ENCODE assay signal across 9 cellular contexts in the genomic region with DNA sequence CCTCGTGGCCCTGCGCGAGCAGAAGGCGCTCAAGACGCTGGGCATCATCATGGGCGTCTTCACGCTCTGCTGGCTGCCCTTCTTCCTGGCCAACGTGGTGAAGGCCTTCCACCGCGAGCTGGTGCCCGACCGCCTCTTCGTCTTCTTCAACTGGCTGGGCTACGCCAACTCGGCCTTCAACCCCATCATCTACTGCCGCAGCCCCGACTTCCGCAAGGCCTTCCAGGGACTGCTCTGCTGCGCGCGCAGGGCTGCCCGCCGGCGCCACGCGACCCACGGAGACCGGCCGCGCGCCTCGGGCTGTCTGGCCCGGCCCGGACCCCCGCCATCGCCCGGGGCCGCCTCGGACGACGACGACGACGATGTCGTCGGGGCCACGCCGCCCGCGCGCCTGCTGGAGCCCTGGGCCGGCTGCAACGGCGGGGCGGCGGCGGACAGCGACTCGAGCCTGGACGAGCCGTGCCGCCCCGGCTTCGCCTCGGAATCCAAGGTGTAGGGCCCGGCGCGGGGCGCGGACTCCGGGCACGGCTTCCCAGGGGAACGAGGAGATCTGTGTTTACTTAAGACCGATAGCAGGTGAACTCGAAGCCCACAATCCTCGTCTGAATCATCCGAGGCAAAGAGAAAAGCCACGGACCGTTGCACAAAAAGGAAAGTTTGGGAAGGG. TPM values are rescaled to one million over a fixed set of nuclear protein-coding genes. Genes with fewer than 3 reads are reported as not detected.
DNase-seq lines count a peak whose midpoint lies in the region; TF ChIP-seq lines count a peak whose summit lies in the region.
"Had no signal": no experiment of that assay in that cellular context is flagged by ENCODE, and none has a peak within 500 bp of the region (broad histone marks: within the 10 kb centered on the region; RNA-seq: fewer than 3 reads in every experiment).

No MANE protein-coding gene starts in this region.

- H3K79me2 ChIP-seq in fibroblast of lung (ENCODE audit: control insufficient read depth, insufficient read depth, low read length) (no peaks in the 10 kb centered on the region), trophoblast cell (ENCODE audit: control insufficient read depth, insufficient read depth, low read length, poor library complexity) (no peaks in the 10 kb centered on the region)

- H3K14ac ChIP-seq in trophoblast cell (ENCODE audit: low read length): no peak overlapping the region

- H3K4me3 ChIP-seq in fibroblast of lung (replicated peaks in 1 of 4; ENCODE audit: control extremely low read depth in 1 of 4, insufficient read depth in 1 of 4, low read depth in 3 of 4, low read length in 4 of 4) (no peak overlapping the region), trophoblast cell (ENCODE audit: low read depth, low read length) (peak overlapping the region; percentile 2)

- H3K4ac ChIP-seq in trophoblast cell (ENCODE audit: low read depth, low read length): no peak overlapping the region

- H3K4me1 ChIP-seq in fibroblast of lung (ENCODE audit: control insufficient read depth, extremely low read depth, insufficient read depth, low read length) (no peaks in the 10 kb centered on the region), trophoblast cell (ENCODE audit: control insufficient read depth in 1 of 2, insufficient read depth in 2 of 2, low read length in 2 of 2) (peaks cover 9 to 20% of the 10 kb centered on the region in 2 experiments)

- no peak overlapping the region for H2BK120ac ChIP-seq in trophoblast cell (ENCODE audit: insufficient read depth, low read length, poor library complexity)

- H3K18ac ChIP-seq in trophoblast cell (ENCODE audit: low read length): no peak overlapping the region

- H3K9me3 ChIP-seq in fibroblast of lung (ENCODE audit: control insufficient read depth, insufficient read depth, low read depth, low read length): no peaks in the 10 kb centered on the region
- peaks cover 8% of the 10 kb centered on the region for H3K9me3 ChIP-seq in trophoblast cell (ENCODE audit: insufficient read depth, low read depth, low read length)

- no peak overlapping the region for H2BK5ac ChIP-seq in trophoblast cell (ENCODE audit: low read depth, low read length, poor library complexity)

- H2BK12ac ChIP-seq in trophoblast cell (ENCODE audit: low read length): no peak overlapping the region

- no peak overlapping the region for H2AFZ ChIP-seq in fibroblast of lung (ENCODE audit: low read length)
- peak overlapping the region; percentile 10 for H2AFZ ChIP-seq in trophoblast cell (ENCODE audit: insufficient read depth, low read length, poor library complexity)

- H4K8ac ChIP-seq in trophoblast cell (ENCODE audit: low read depth, low read length): no peak overlapping the region

- H3K27me3 ChIP-seq in fibroblast of lung (ENCODE audit: control insufficient read depth, insufficient read depth, low read length) (peaks cover 31% of the 10 kb centered on the region), trophoblast cell (ENCODE audit: insufficient read depth, low read length) (peaks cover 44% of the 10 kb centered on the region)

- H4K91ac ChIP-seq in trophoblast cell (ENCODE audit: low read depth, low read length): no peak overlapping the region

- H3K27ac ChIP-seq in VCaP: peak overlapping the region; percentile 94
- H3K27ac ChIP-seq in fibroblast of lung (ENCODE audit: insufficient read depth, low read length): no peak overlapping the region
- no peak overlapping the region for H3K27ac ChIP-seq in trophoblast cell (ENCODE audit: low read depth, low read length)

- H4K20me1 ChIP-seq in fibroblast of lung (ENCODE audit: control insufficient read depth, extremely low read depth, insufficient read depth, low read length): no peaks in the 10 kb centered on the region

- peak; percentile 33 for DNase-seq in SIG-M5 treated with dmso at 0.1 percent for 504 hours (lab: John Stamatoyannopoulos, UW; ENCODE audit: unreplicated experiment)
- no peak for DNase-seq in SIG-M5 (lab: John Stamatoyannopoulos, UW)
- DNase-seq in fibroblast of lung (ENCODE audit: low read depth in 2 of 2): no peak
- peak in 1 of 2 donors; percentile 34 for DNase-seq in trophoblast cell
- no peak for DNase-seq in SHP77 (lab: John Stamatoyannopoulos, UW)
- no peak for DNase-seq in NCI-H187 (lab: John Stamatoyannopoulos, UW)
- no peak for DNase-seq in NCI-H1048 (lab: John Stamatoyannopoulos, UW)
- DNase-seq: DND-41 had no signal

- H4K12ac ChIP-seq in trophoblast cell (ENCODE audit: low read depth, low read length): no peak overlapping the region

- no CpG with 5 or more reads among the region's 79 CpGs for WGBS in trophoblast cell (ENCODE audit: extremely low coverage, insufficient coverage, insufficient read length)

- no peak overlapping the region for H3K23ac ChIP-seq in trophoblast cell (ENCODE audit: low read length)

- H3K9ac ChIP-seq in fibroblast of lung (ENCODE audit: insufficient read depth, low read length) (no peak overlapping the region), trophoblast cell (ENCODE audit: low read length) (no peak overlapping the region)

- H3K4me2 ChIP-seq in fibroblast of lung (ENCODE audit: extremely low read depth, insufficient read depth, low read length): peak overlapping the region; percentile 35
- H3K4me2 ChIP-seq in trophoblast cell (ENCODE audit: low read length): peak overlapping the region; percentile 19

- TF ChIP-seq CTCF in VCaP (conservative IDR thresholded peaks at IDR 0.05): no peak
- TF ChIP-seq CTCF in fibroblast of lung (conservative IDR thresholded peaks at IDR 0.05 in 1 of 2, IDR thresholded peaks at IDR 0.05 in 1 of 2; ENCODE audit: low read depth in 1 of 2, low read length in 2 of 2): no peak

- no peaks in the 10 kb centered on the region for H3K36me3 ChIP-seq in fibroblast of lung (ENCODE audit: control insufficient read depth, insufficient read depth, low read length)
- no peaks in the 10 kb centered on the region for H3K36me3 ChIP-seq in trophoblast cell (ENCODE audit: control insufficient read depth in 1 of 2, insufficient read depth in 2 of 2, low read length in 2 of 2)

- H3K79me1 ChIP-seq in trophoblast cell (ENCODE audit: low read length): no peaks in the 10 kb centered on the region

- no peak overlapping the region for H2AK5ac ChIP-seq in trophoblast cell (ENCODE audit: low read length)

RNA-seq across cellular contexts. Expression of a gene that starts 1.5 kb away (rescaled TPM):
- not detected in 2 replicates for total RNA-seq in fibroblast of lung
- polyA plus RNA-seq in fibroblast of lung: not detected in 2 replicates
- not detected in 2 replicates for polyA plus RNA-seq in fibroblast of lung (2012)
- polyA minus RNA-seq in fibroblast of lung (ENCODE audit: low replicate concordance): not detected in 2 replicates
- 0.15 and 0.17 TPM in 2 replicates for polyA plus RNA-seq in trophoblast cell (2013)
